ENCODE assay signal across 2 cellular contexts in genomic region chr1:211890091-211890995, GRCh38.
A peak's percentile ranks its signal among the peaks of the same experiment; 100 is the strongest.
TF ChIP-seq lines count a peak whose summit lies in the region.

No MANE protein-coding gene starts in this region.

TF ChIP-seq in HEK293, 187 proteins besides CTCF, POLR2A, EP300 and RAD21:
- TF ChIP-seq SP3 (tag by site-specific recombination; IDR thresholded peaks at IDR 0.05), result peak; percentile 16; the same call in 1 of the 2 replicates
- TF ChIP-seq ZNF350 (tag by site-specific recombination; IDR thresholded peaks at IDR 0.05), result 0 out of 2 replicates have a peak, but pooled peaks have one; percentile 4

TF ChIP-seq in K562, 482 proteins besides CTCF, POLR2A, EP300 and RAD21:
- TF ChIP-seq NFYB (IDR thresholded peaks at IDR 0.05; ENCODE audit: extremely low read depth, insufficient read length), result peak; percentile 63
- TF ChIP-seq, protein P1, sequence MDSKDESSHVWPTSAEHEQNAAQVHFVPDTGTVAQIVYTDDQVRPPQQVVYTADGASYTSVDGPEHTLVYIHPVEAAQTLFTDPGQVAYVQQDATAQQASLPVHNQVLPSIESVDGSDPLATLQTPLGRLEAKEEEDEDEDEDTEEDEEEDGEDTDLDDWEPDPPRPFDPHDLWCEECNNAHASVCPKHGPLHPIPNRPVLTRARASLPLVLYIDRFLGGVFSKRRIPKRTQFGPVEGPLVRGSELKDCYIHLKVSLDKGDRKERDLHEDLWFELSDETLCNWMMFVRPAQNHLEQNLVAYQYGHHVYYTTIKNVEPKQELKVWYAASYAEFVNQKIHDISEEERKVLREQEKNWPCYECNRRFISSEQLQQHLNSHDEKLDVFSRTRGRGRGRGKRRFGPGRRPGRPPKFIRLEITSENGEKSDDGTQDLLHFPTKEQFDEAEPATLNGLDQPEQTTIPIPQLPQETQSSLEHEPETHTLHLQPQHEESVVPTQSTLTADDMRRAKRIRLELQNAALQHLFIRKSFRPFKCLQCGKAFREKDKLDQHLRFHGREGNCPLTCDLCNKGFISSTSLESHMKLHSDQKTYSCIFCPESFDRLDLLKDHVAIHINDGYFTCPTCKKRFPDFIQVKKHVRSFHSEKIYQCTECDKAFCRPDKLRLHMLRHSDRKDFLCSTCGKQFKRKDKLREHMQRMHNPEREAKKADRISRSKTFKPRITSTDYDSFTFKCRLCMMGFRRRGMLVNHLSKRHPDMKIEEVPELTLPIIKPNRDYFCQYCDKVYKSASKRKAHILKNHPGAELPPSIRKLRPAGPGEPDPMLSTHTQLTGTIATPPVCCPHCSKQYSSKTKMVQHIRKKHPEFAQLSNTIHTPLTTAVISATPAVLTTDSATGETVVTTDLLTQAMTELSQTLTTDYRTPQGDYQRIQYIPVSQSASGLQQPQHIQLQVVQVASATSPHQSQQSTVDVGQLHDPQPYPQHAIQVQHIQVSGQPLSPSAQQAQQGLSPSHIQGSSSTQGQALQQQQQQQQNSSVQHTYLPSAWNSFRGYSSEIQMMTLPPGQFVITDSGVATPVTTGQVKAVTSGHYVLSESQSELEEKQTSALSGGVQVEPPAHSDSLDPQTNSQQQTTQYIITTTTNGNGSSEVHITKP (IDR thresholded peaks at IDR 0.05; ENCODE audit: partially characterized antibody), result peak; percentile 29
